Comparison of ENCODE assay signal across 8 cellular contexts in genomic region chr21:33238565-33239255, GRCh38. TPM values are rescaled to one million over a fixed set of nuclear protein-coding genes. Genes with fewer than 3 reads are reported as not detected.
DNase-seq lines count a peak whose midpoint lies in the region; ATAC-seq and TF ChIP-seq lines count a peak whose summit lies in the region.

No MANE protein-coding gene starts in this region.

- POLR2A ChIA-PET in activated B cell treated with CpG ODN at 0.5 μM for 24 hours (lab: Charles Lee) = interaction anchor here (0.6 to 2.5 kb wide), 8 partner anchors 11 to 123 kb away, joined by 3 to 14 read pairs (median 4); partner anchors contain the start of genes IFNAR1 and IL10RB
- POLR2A ChIA-PET in RWPE1 (lab: Yijun Ruan, JAX; ENCODE audit: low non-redundant PET) = no interaction called here

- H3K4me1 ChIP-seq in CD4-positive, CD25-positive, alpha-beta regulatory T cell (ENCODE audit: control insufficient read depth, insufficient read depth, low read length, poor library complexity, severe bottlenecking) = peaks cover 93% of the 10 kb centered on the region

- peak overlapping the region; percentile 68 to 90 (median 80) for H3K4me3 Mint-ChIP-seq in CD4-positive, CD25-positive, alpha-beta regulatory T cell
- peak overlapping the region; percentile 66 for H3K4me3 Mint-ChIP-seq in activated B cell treated with CpG ODN at 0.5 μM for 24 hours

- H3K9me3 Mint-ChIP-seq in CD4-positive, CD25-positive, alpha-beta regulatory T cell = no peaks in the 10 kb centered on the region
- no peaks in the 10 kb centered on the region for H3K9me3 Mint-ChIP-seq in activated B cell treated with CpG ODN at 0.5 μM for 24 hours

- peak; percentile 70 to 74 for ATAC-seq in CD4-positive, CD25-positive, alpha-beta regulatory T cell (ENCODE audit: low read depth in 2 of 2)
- ATAC-seq in HG03108 (IDR thresholded peaks at IDR 0.05; ENCODE audit: unreplicated experiment) (peak; percentile 67), activated B cell treated with CpG ODN at 0.5 μM for 24 hours (ENCODE audit: low read depth) (peak; percentile 71)

- intact Hi-C loops in activated B cell treated with CpG ODN at 0.5 μM for 24 hours (cut with micrococcal nuclease) = loop anchor here (1.0 to 2.0 kb wide), 3 partner anchors 8 to 34 kb away; partner anchors contain the start of gene IL10RB

- H3K36me3 Mint-ChIP-seq in CD4-positive, CD25-positive, alpha-beta regulatory T cell = peaks cover 31% of the 10 kb centered on the region
- H3K36me3 Mint-ChIP-seq in activated B cell treated with CpG ODN at 0.5 μM for 24 hours (ENCODE audit: low read depth) = peaks cover 38% of the 10 kb centered on the region

- H3K4me1 Mint-ChIP-seq in CD4-positive, CD25-positive, alpha-beta regulatory T cell = peaks cover 39 to 93% (median 68%) of the 10 kb centered on the region in 4 donors
- peaks cover 57% of the 10 kb centered on the region for H3K4me1 Mint-ChIP-seq in activated B cell treated with CpG ODN at 0.5 μM for 24 hours

- peak overlapping the region; percentile 93 to 96 (median 94) for H3K27ac Mint-ChIP-seq in CD4-positive, CD25-positive, alpha-beta regulatory T cell
- peak overlapping the region; percentile 89 for H3K27ac Mint-ChIP-seq in activated B cell treated with CpG ODN at 0.5 μM for 24 hours

- no peak for TF ChIP-seq CTCF in activated B cell treated with CpG ODN at 0.5 μM for 24 hours (IDR thresholded peaks at IDR 0.05)
- TF ChIP-seq CTCF in RWPE1 (conservative IDR thresholded peaks at IDR 0.05; ENCODE audit: low read depth) = no peak

- DNase-seq in CD4-positive, CD25-positive, alpha-beta regulatory T cell = peak in 2 of 3 donors; percentile 54 to 84
- peak; percentile 38 for DNase-seq in GM19240 (ENCODE audit: insufficient read length, low spot score)
- DNase-seq in activated B cell treated with CpG ODN at 0.5 μM for 24 hours = no peak
- no peak for DNase-seq in cortex of kidney (lab: John Stamatoyannopoulos, UW)
- DNase-seq in RWPE1 (ENCODE audit: low spot score) = no peak
- no peak for DNase-seq in NCI-H1048 (lab: John Stamatoyannopoulos, UW)
- DNase-seq in NCI-H146 treated with DMSO at 0.1 percent for 48 hours (lab: John Stamatoyannopoulos, UW; ENCODE audit: unreplicated experiment) = no peak

- H3K36me3 ChIP-seq in CD4-positive, CD25-positive, alpha-beta regulatory T cell (ENCODE audit: control insufficient read depth, insufficient read depth, low read length) = peaks cover 21% of the 10 kb centered on the region

- CTCF ChIA-PET in activated B cell treated with CpG ODN at 0.5 μM for 24 hours (lab: Charles Lee) (interaction anchor here (0.7 to 1.8 kb wide), 2 partner anchors 123 to 206 kb away, joined by 3 to 4 read pairs; no protein-coding TSS in a partner anchor), RWPE1 (lab: Yijun Ruan, JAX) (interaction anchor here (0.5 kb wide), 1 partner anchor 920 kb away, joined by 3 read pairs; no protein-coding TSS in a partner anchor)

- no peaks in the 10 kb centered on the region for H3K27me3 Mint-ChIP-seq in CD4-positive, CD25-positive, alpha-beta regulatory T cell
- H3K27me3 Mint-ChIP-seq in activated B cell treated with CpG ODN at 0.5 μM for 24 hours = no peaks in the 10 kb centered on the region

- no peaks in the 10 kb centered on the region for H3K27me3 ChIP-seq in CD4-positive, CD25-positive, alpha-beta regulatory T cell (ENCODE audit: control insufficient read depth, insufficient read depth, low read length)

- H3K9me3 ChIP-seq in CD4-positive, CD25-positive, alpha-beta regulatory T cell (ENCODE audit: control insufficient read depth in 2 of 2, low read length in 2 of 2) = no peaks in the 10 kb centered on the region

- peak overlapping the region; percentile 83 for H3K4me3 ChIP-seq in CD4-positive, CD25-positive, alpha-beta regulatory T cell (ENCODE audit: low read depth, low read length)

- peak overlapping the region; percentile 84 for H3K27ac ChIP-seq in CD4-positive, CD25-positive, alpha-beta regulatory T cell (ENCODE audit: insufficient read depth, low read length, poor library complexity, severe bottlenecking)
- H3K27ac ChIP-seq in RWPE1 = no peak overlapping the region

RNA-seq across cellular contexts. Expression of gene IFNAR2, which starts 9.0 kb away (rescaled TPM):
- total RNA-seq in CD4-positive, CD25-positive, alpha-beta regulatory T cell = 56.9 TPM
- 100 to 1,000 TPM; 110 to 121 (median 111) TPM for polyA plus RNA-seq in CD4-positive, CD25-positive, alpha-beta regulatory T cell
- 24.9 and 29.2 TPM in 2 replicates for total RNA-seq in activated B cell treated with CpG ODN at 0.5 μM for 24 hours

RNA-seq across cellular contexts. Expression of gene IL10RB, which starts 27.5 kb away (rescaled TPM):
- 30.9 TPM for total RNA-seq in CD4-positive, CD25-positive, alpha-beta regulatory T cell
- 100 to 1,000 TPM in 1 of 4 donors, 10 to 100 TPM in 3; 72.3 to 105 (median 84.9) TPM for polyA plus RNA-seq in CD4-positive, CD25-positive, alpha-beta regulatory T cell
- total RNA-seq in activated B cell treated with CpG ODN at 0.5 μM for 24 hours = 36.7 and 37.9 TPM in 2 replicates

Comparison
In these comparisons a context has a peak if more than half of its experiments do, and no peak if none do; other contexts are left out.
1. DNase-seq: peak in CD4-positive, CD25-positive, alpha-beta regulatory T cell (2 of 3) and GM19240 (single experiment); none in activated B cell treated with CpG ODN at 0.5 μM for 24 hours (single experiment), cortex of kidney (single experiment), RWPE1 (single experiment), NCI-H1048 (single experiment) and NCI-H146 treated with DMSO at 0.1 percent for 48 hours (single experiment).
2. Peak in every context shown above with its lines, with median percentiles within 50 percentile points of each other: ATAC-seq.